Comparison of ENCODE assay signal across 27 cellular contexts in the genomic region with DNA sequence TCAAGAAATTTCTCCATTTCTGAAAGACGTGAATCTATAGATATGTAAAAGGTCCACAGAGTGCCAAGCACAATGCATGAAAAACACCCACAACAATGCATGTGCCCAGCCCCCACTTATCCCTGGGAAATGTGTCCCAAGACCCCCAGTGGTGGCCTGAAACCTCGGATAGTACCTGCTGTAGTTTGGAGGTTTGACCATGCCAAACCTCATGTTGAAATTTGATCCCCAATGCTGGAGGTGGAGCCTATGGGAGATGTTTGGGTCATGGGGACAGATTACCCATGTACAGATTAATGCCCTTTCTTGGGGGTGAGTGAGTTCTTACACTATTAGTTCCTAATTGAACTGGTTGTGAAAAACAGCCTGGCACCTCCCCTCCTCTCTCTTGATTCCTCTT. TPM values are rescaled to one million over a fixed set of nuclear protein-coding genes. Genes with fewer than 3 reads are reported as not detected.
"Had no signal": no experiment of that assay in that cellular context is flagged by ENCODE, and none has a peak within 500 bp of the region (broad histone marks: within the 10 kb centered on the region; RNA-seq: fewer than 3 reads in every experiment).

No MANE protein-coding gene starts in this region.

- H3K4me3 Mint-ChIP-seq: activated CD4-positive, alpha-beta memory T cell treated with anti-CD3 and anti-CD28 coated beads, Interleukin-2, amount 10 ng/mL, durations not matched to agents 7 days and 5 days; activated CD4-positive, alpha-beta T cell treated with anti-CD3 and anti-CD28 coated beads for 36 hours; activated naive CD4-positive, alpha-beta T cell treated with anti-CD3 and anti-CD28 coated beads for 36 hours; activated naive CD8-positive, alpha-beta T cell; activated T-helper 17 cell treated with anti-CD3 and anti-CD28 coated beads, Interleukin-2, amount 50 U/mL, for 72 hours; IgD-negative memory B cell; T-cell had no signal

- ATAC-seq: activated CD4-positive, alpha-beta T cell treated with anti-CD3 and anti-CD28 coated beads for 36 hours; activated T-helper 17 cell treated with anti-CD3 and anti-CD28 coated beads, Interleukin-2, amount 50 U/mL, for 72 hours; Right ventricle myocardium inferior; T-cell had no signal

- H3K4me3 ChIP-seq: SK-N-MC had no signal

- H3K9me3 Mint-ChIP-seq: activated CD4-positive, alpha-beta memory T cell treated with anti-CD3 and anti-CD28 coated beads, Interleukin-2, amount 10 ng/mL, durations not matched to agents 7 days and 5 days; activated naive CD4-positive, alpha-beta T cell treated with anti-CD3 and anti-CD28 coated beads for 36 hours; activated T-helper 17 cell treated with anti-CD3 and anti-CD28 coated beads, Interleukin-2, amount 50 U/mL, for 72 hours; T-cell had no signal

- DNase-seq: activated CD4-positive, alpha-beta memory T cell treated with anti-CD3 and anti-CD28 coated beads, Interleukin-2, amount 10 ng/mL, durations not matched to agents 7 days and 5 days; activated CD4-positive, alpha-beta T cell treated with anti-CD3 and anti-CD28 coated beads for 36 hours; activated CD4-positive, alpha-beta T cell treated with anti-CD3 and anti-CD28 coated beads, Interleukin-2, amount 50 U/mL, for 1 hour; activated gamma-delta T cell; activated naive CD4-positive, alpha-beta T cell treated with anti-CD3 and anti-CD28 coated beads for 36 hours; activated T-cell treated with anti-CD3 and anti-CD28 coated beads for 4 hours; activated T-cell treated with anti-CD3 and anti-CD28 coated beads, Interleukin-2, amount 50 U/mL, for 48 hours; KG1; NCI-H1092; NCI-H1417; NCI-H1930; NCI-H2107; NCI-H2171 treated with DMSO at 0.1 percent for 48 hours; NCI-H526; NCI-H82; OCI-M1; T-cell; T-helper 2 cell; T1000 had no signal

- H3K36me3 Mint-ChIP-seq: activated naive CD8-positive, alpha-beta T cell; IgD-negative memory B cell; T-cell had no signal

- H3K27ac Mint-ChIP-seq: activated CD4-positive, alpha-beta memory T cell treated with anti-CD3 and anti-CD28 coated beads, Interleukin-2, amount 10 ng/mL, durations not matched to agents 7 days and 5 days; activated CD4-positive, alpha-beta T cell treated with anti-CD3 and anti-CD28 coated beads for 36 hours; activated naive CD4-positive, alpha-beta T cell treated with anti-CD3 and anti-CD28 coated beads for 36 hours; activated naive CD8-positive, alpha-beta T cell; activated T-helper 17 cell treated with anti-CD3 and anti-CD28 coated beads, Interleukin-2, amount 50 U/mL, for 72 hours; IgD-negative memory B cell; T-cell had no signal

- H3K27ac ChIP-seq: SK-N-MC, VCaP had no signal

RNA-seq across cellular contexts. Expression of a gene that starts 21.4 kb away (rescaled TPM):
- total RNA-seq: activated CD8-positive, alpha-beta memory T cell treated with anti-CD3 and anti-CD28 coated beads for 36 hours; activated T-helper 17 cell treated with anti-CD3 and anti-CD28 coated beads, Interleukin-2, amount 50 U/mL, for 72 hours; NCI-H460 had no signal
